26 cellular contexts compared by ENCODE assay signal in the genomic region with DNA sequence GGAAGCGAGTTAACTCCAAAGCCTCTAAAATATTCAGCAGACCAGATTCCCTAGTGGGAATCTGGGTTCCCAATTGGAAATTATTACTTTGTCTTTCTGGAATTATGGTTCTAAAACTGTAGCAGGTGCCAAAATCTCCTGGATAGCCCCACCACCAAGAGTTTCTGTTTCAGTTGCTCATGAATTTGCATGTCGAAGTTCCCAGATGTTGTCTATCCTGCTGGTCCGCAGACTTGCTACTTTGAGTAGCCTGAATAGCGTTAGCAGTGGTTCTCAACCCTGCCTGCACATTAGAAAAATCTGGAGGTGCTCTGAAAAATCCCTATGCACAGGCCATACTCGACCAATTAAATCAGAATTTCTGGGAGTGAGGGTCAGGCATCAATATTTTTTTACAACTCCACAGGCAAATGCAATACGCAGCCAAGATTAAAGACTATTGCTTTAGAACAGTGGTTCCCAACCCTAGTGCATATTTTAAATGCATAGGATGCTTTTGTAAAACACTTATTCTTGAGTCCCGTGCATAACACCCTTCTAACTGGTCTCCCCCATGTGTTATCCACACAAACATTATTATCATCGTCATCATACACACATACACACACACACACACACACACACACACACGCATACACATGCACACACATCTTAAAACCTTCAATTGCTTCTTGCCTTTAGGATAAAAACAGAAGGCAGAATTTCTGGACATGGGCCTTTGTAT.
DNase-seq lines count a peak whose midpoint lies in the region; ATAC-seq, FAIRE-seq and TF ChIP-seq lines count a peak whose summit lies in the region.
"Had no signal": no experiment of that assay in that cellular context is flagged by ENCODE, and none has a peak within 500 bp of the region (broad histone marks: within the 10 kb centered on the region; RNA-seq: fewer than 3 reads in every experiment).

No MANE protein-coding gene starts in this region.

- H2BK15ac ChIP-seq in IMR-90 (ENCODE audit: low read depth, low read length), result no peak overlapping the region

- no peak overlapping the region for H2BK20ac ChIP-seq in IMR-90 (ENCODE audit: low read depth, low read length)

- no peaks in the 10 kb centered on the region for H4K20me1 ChIP-seq in IMR-90 (ENCODE audit: insufficient read depth, low read length)

- no peak overlapping the region for H3K18ac ChIP-seq in IMR-90 (ENCODE audit: low read depth, low read length)

- TF ChIP-seq CTCF in IMR-90 (conservative IDR thresholded peaks at IDR 0.05; ENCODE audit: low read depth, low read length) (no peak), coronary artery (IDR thresholded peaks at IDR 0.05) (no peak), nephron (IDR thresholded peaks at IDR 0.05; ENCODE audit: unreplicated experiment in 3 of 3) (no peak)

- H3K79me1 ChIP-seq in IMR-90 (ENCODE audit: low read depth in 1 of 2, low read length in 2 of 2), result no peaks in the 10 kb centered on the region

- H3K4me3 ChIP-seq in ACC112 (ENCODE audit: low read depth, low read length) (no peak overlapping the region), IMR-90 (ENCODE audit: insufficient read depth, low read depth, low read length) (no peak overlapping the region), coronary artery (no peak overlapping the region)
- H3K4me3 ChIP-seq: K562, left lung, Peyer's patch, testis had no signal

- H3K27me3 ChIP-seq in ACC112 (ENCODE audit: insufficient read depth, low read length) (peaks cover 2% of the 10 kb centered on the region; the same call in 1 of the 2 replicates), IMR-90 (ENCODE audit: control insufficient read depth, insufficient read depth, low read length) (peaks cover 13% of the 10 kb centered on the region)
- H3K27me3 ChIP-seq: left lung, Peyer's patch, testis had no signal

- H2AFZ ChIP-seq in ACC112 (ENCODE audit: low read length, unreplicated experiment) (peak overlapping the region; percentile 65), IMR-90 (replicated peaks; ENCODE audit: low read length, poor library complexity) (no peak overlapping the region)

- intact Hi-C loops in IMR-90 (cut with micrococcal nuclease), result no loop called here

- H3K36me3 ChIP-seq in ACC112 (ENCODE audit: insufficient read depth, low read length) (no peaks in the 10 kb centered on the region), IMR-90 (ENCODE audit: control insufficient read depth, insufficient read depth, low read length) (no peaks in the 10 kb centered on the region)
- H3K36me3 ChIP-seq: left lung, Peyer's patch had no signal

- H3K36me3 Mint-ChIP-seq in nephron (ENCODE audit: low read depth), result no peaks in the 10 kb centered on the region

- no peaks in the 10 kb centered on the region for H3K27me3 Mint-ChIP-seq in nephron (ENCODE audit: low read depth)
- H3K27me3 Mint-ChIP-seq: central memory CD8-positive, alpha-beta T cell; stimulated activated memory B cell treated with anti-CD40 and anti-IgM and Interleukin-4, amounts not matched to agents 10 μg/mL and 1 μg/mL and 100 μg/mL, for 72 hours had no signal

- H3K9me3 ChIP-seq in IMR-90 (ENCODE audit: control insufficient read depth, insufficient read depth, low read length), result no peaks in the 10 kb centered on the region
- H3K9me3 ChIP-seq: left lung, Peyer's patch, SK-N-SH, testis had no signal

- H3K9ac ChIP-seq in IMR-90 (ENCODE audit: low read depth, low read length), result no peak overlapping the region
- H3K9ac ChIP-seq: SK-N-SH had no signal

- H4K5ac ChIP-seq in IMR-90 (ENCODE audit: low read depth, low read length), result no peak overlapping the region

- POLR2A ChIA-PET in IMR-90 (lab: Charles Lee; ENCODE audit: unreplicated experiment), result no interaction called here

- TF ChIP-seq POLR2A in IMR-90 (IDR thresholded peaks at IDR 0.05; ENCODE audit: low read depth, low read length) (no peak), GM12892 (IDR thresholded peaks at IDR 0.05; ENCODE audit: low read depth, low read length) (no peak)

- H3K4me1 ChIP-seq in ACC112 (ENCODE audit: control insufficient read depth, insufficient read depth, low read length, unreplicated experiment), result peaks cover 27% of the 10 kb centered on the region
- H3K4me1 ChIP-seq in IMR-90 (ENCODE audit: control insufficient read depth, insufficient read depth, low read length), result peaks cover 6% of the 10 kb centered on the region

- no peak overlapping the region for H3K23ac ChIP-seq in IMR-90 (ENCODE audit: low read depth, low read length)

- H3K4me1 Mint-ChIP-seq in nephron, result peaks cover 27% of the 10 kb centered on the region
- H3K4me1 Mint-ChIP-seq: central memory CD8-positive, alpha-beta T cell had no signal

- H2BK120ac ChIP-seq in IMR-90 (ENCODE audit: low read depth, low read length), result no peak overlapping the region

- H4K91ac ChIP-seq in IMR-90 (ENCODE audit: insufficient read depth, low read depth, low read length), result no peak overlapping the region

- no peak overlapping the region for H3K56ac ChIP-seq in IMR-90 (ENCODE audit: extremely low read depth, insufficient read depth, low read length)

- H4K8ac ChIP-seq in IMR-90 (ENCODE audit: low read depth in 2 of 2, low read length in 2 of 2), result no peak overlapping the region

- no peaks in the 10 kb centered on the region for H3K9me3 Mint-ChIP-seq in nephron
- H3K9me3 Mint-ChIP-seq: central memory CD8-positive, alpha-beta T cell; WTC11 had no signal

- BruUV-seq in IMR-90 (replicated peaks; lab: Mats Ljungman, UMichigan), result no TSS peak

- H3K27ac ChIP-seq in ACC112 (ENCODE audit: low read depth, low read length) (peak overlapping the region; percentile 50), IMR-90 (ENCODE audit: insufficient read depth, low read length) (no peak overlapping the region), coronary artery (peak overlapping the region; percentile 6 to 77)
- H3K27ac ChIP-seq: left lung, Peyer's patch, testis had no signal

- CTCF ChIA-PET in IMR-90 (lab: Yijun Ruan, JAX), result no interaction called here

- no peak for ATAC-seq in IMR-90 (ENCODE audit: low read depth)
- ATAC-seq in GM21390 (IDR thresholded peaks at IDR 0.05; ENCODE audit: unreplicated experiment), result no peak
- no peak for ATAC-seq in GM21526 (IDR thresholded peaks at IDR 0.05; ENCODE audit: low FRiP score, unreplicated experiment)
- ATAC-seq: K562; left lung; stimulated activated memory B cell treated with anti-CD40 and anti-IgM and Interleukin-4, amounts not matched to agents 10 μg/mL and 1 μg/mL and 100 μg/mL, for 72 hours had no signal

- no peak overlapping the region for H2AK5ac ChIP-seq in IMR-90 (ENCODE audit: low read depth, low read length)

- H2AK9ac ChIP-seq in IMR-90 (replicated peaks; ENCODE audit: low read depth, low read length, poor library complexity), result peak overlapping the region; percentile 11

- no peaks in the 10 kb centered on the region for H3K79me2 ChIP-seq in ACC112 (ENCODE audit: control insufficient read depth, insufficient read depth, low read length, unreplicated experiment)

- no peak overlapping the region for H2BK5ac ChIP-seq in IMR-90 (ENCODE audit: low read depth, low read length, poor library complexity, severe bottlenecking)

- dilution Hi-C loops in IMR-90 (cut with HindIII; ENCODE audit: low sequenced_read_pairs, unreplicated experiment), result no loop called here

- DNase-seq in IMR-90, result no peak
- DNase-seq in coronary artery (ENCODE audit: low spot score), result no peak
- DNase-seq in GM12892 (ENCODE audit: insufficient read length), result no peak
- DNase-seq in NCI-H1694 (lab: John Stamatoyannopoulos, UW), result no peak
- DNase-seq: activated CD4-positive, alpha-beta T cell treated with anti-CD3 and anti-CD28 coated beads, Interleukin-2, amount 50 U/mL, for 4 hours; activated effector memory CD4-positive, alpha-beta T cell treated with anti-CD3 and anti-CD28 coated beads, Interleukin-2, amount 50 U/mL, for 16 hours; DMS 273 treated with DMSO at 0.1 percent for 48 hours; effector CD8-positive, alpha-beta T cell; GOT3; head of caudate nucleus; left lung; MV-4-11; NCI-H187 treated with DMSO at 0.1 percent for 48 hours; Peyer's patch; SK-N-SH; testis had no signal

- TF ChIP-seq RAD21 in IMR-90 (IDR thresholded peaks at IDR 0.05; ENCODE audit: low read length), result no peak

- no peak overlapping the region for H3K4me3 Mint-ChIP-seq in nephron
- H3K4me3 Mint-ChIP-seq: CD14-positive monocyte; central memory CD8-positive, alpha-beta T cell; stimulated activated memory B cell treated with anti-CD40 and anti-IgM and Interleukin-4, amounts not matched to agents 10 μg/mL and 1 μg/mL and 100 μg/mL, for 72 hours; WTC11 had no signal

- H3K27ac Mint-ChIP-seq in nephron, result peak overlapping the region; percentile 88 to 97 (median 95)
- H3K27ac Mint-ChIP-seq: CD14-positive monocyte; stimulated activated memory B cell treated with anti-CD40 and anti-IgM and Interleukin-4, amounts not matched to agents 10 μg/mL and 1 μg/mL and 100 μg/mL, for 72 hours had no signal

- no peak overlapping the region for H3K4ac ChIP-seq in IMR-90 (ENCODE audit: low read depth, low read length)

- in situ Hi-C loops in IMR-90 (cut with MboI; ENCODE audit: low sequenced_read_pairs), result no loop called here

- FAIRE-seq in GM12892 (lab: Jason Lieb, UNC), result no peak
- FAIRE-seq: G401.6, K562 had no signal

- H3K4me2 ChIP-seq in IMR-90 (ENCODE audit: low read depth, low read length), result no peak overlapping the region
- H3K4me2 ChIP-seq: SK-N-SH had no signal

- H3K14ac ChIP-seq in IMR-90 (replicated peaks; ENCODE audit: low read depth, low read length), result no peak overlapping the region

- WGBS in IMR-90 (ENCODE audit: extremely low coverage in 2 of 2, insufficient read length in 1 of 2), 2 experiments, result 82% methylated on average over 3 of the region's 9 CpGs; no CpG with 5 or more reads in 1 of the 2 experiments

- H3K9me1 ChIP-seq in IMR-90 (ENCODE audit: insufficient read depth, low read length), result peaks cover 6% of the 10 kb centered on the region; the same call in 1 of the 2 replicates

TF ChIP-seq in IMR-90, 13 proteins besides CTCF, POLR2A, EP300 and RAD21:
- no peak for TF ChIP-seq SMC3 (IDR thresholded peaks at IDR 0.05; ENCODE audit: low read depth, low read length)
